19 cellular contexts compared by ENCODE assay signal in the genomic region with DNA sequence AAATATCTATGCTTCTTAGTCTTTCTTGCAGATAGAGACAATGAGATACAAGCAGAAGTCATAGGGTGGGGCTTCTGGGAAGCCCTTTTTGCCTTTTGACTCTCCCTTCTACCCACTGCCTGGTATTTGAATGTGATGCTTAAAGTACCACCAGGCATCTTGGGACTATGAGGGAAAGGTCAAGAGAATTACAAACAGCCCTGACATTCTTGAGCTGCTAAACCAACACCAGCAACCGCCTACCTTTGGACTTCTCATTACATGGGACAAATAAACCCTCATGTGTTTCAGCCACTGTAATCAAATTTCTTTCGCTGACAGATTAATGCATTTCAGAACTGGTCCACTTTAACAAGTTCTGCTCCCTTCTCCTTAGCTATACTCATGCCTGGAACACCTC.
DNase-seq lines count a peak whose midpoint lies in the region; ATAC-seq, FAIRE-seq and TF ChIP-seq lines count a peak whose summit lies in the region.
"Had no signal": no experiment of that assay in that cellular context is flagged by ENCODE, and none has a peak within 500 bp of the region (broad histone marks: within the 10 kb centered on the region; RNA-seq: fewer than 3 reads in every experiment).

No MANE protein-coding gene starts in this region.

- no peak for TF ChIP-seq RAD21 in A549 (conservative IDR thresholded peaks at IDR 0.05 in 1 of 2, IDR thresholded peaks at IDR 0.05 in 1 of 2)

- no peaks in the 10 kb centered on the region for H3K9me3 ChIP-seq in A549
- H3K9me3 ChIP-seq in Caco-2 = no peaks in the 10 kb centered on the region
- H3K9me3 ChIP-seq in left lung = no peaks in the 10 kb centered on the region
- H3K9me3 ChIP-seq: BLaER1 had no signal

- no peak for DNase-seq in A549 (ENCODE audit: low read depth in 1 of 2, low spot score in 1 of 2)
- DNase-seq in Caco-2 = peak; percentile 38 to 50
- no peak for DNase-seq in left lung
- peak; percentile 12 for DNase-seq in renal cortical epithelial cell (ENCODE audit: low read depth)
- no peak for DNase-seq in posterior vena cava (ENCODE audit: low spot score)
- no peak for DNase-seq in GM19238 (ENCODE audit: insufficient read length, low spot score)
- DNase-seq in stimulated activated naive CD4-positive, alpha-beta T cell treated with Interleukin-2 at 50 U/mL for 16 hours (lab: John Stamatoyannopoulos, UW) = no peak
- DNase-seq: CD4-positive, CD25-positive, alpha-beta regulatory T cell; CD8-positive, alpha-beta T cell; DMS 273 treated with DMSO at 0.1 percent for 48 hours; DND-41; H9 had no signal

- no TSS peak for BruUV-seq in Caco-2 (replicated peaks; lab: Mats Ljungman, UMichigan)

- WGBS in A549 (ENCODE audit: missing lambda C conversion rate) = 48% methylated on average over 2 of the region's 2 CpGs

- CTCF ChIA-PET in A549 (lab: Yijun Ruan, JAX) = no interaction called here
- CTCF ChIA-PET in Caco-2 (lab: Charles Lee) = no interaction called here

- peak overlapping the region; percentile 24 for H3K27ac Mint-ChIP-seq in Caco-2 (ENCODE audit: unreplicated experiment)
- H3K27ac Mint-ChIP-seq: B cell; CD4-positive, CD25-positive, alpha-beta regulatory T cell; CD8-positive, alpha-beta T cell had no signal

- no peaks in the 10 kb centered on the region for H3K27me3 Mint-ChIP-seq in Caco-2 (ENCODE audit: insufficient read depth, unreplicated experiment)
- H3K27me3 Mint-ChIP-seq: B cell; CD4-positive, CD25-positive, alpha-beta regulatory T cell had no signal

- H3K36me3 Mint-ChIP-seq in Caco-2 (ENCODE audit: insufficient read depth, unreplicated experiment) = no peaks in the 10 kb centered on the region
- H3K36me3 Mint-ChIP-seq: CD4-positive, CD25-positive, alpha-beta regulatory T cell; CD8-positive, alpha-beta T cell had no signal

- FAIRE-seq in A549 (lab: Jason Lieb, UNC) = peak; percentile 72
- FAIRE-seq: D721Med, G401.6, GM12892 had no signal

- no peak for TF ChIP-seq EP300 in A549 (IDR thresholded peaks at IDR 0.05)

- peak overlapping the region; percentile 27 for H3K4me3 Mint-ChIP-seq in Caco-2 (ENCODE audit: unreplicated experiment)
- H3K4me3 Mint-ChIP-seq: B cell; CD4-positive, CD25-positive, alpha-beta regulatory T cell; CD8-positive, alpha-beta T cell; H9 had no signal

- H3K9me3 Mint-ChIP-seq in Caco-2 (ENCODE audit: unreplicated experiment) = no peaks in the 10 kb centered on the region
- H3K9me3 Mint-ChIP-seq: CD8-positive, alpha-beta T cell; H9 had no signal

- H3K27ac ChIP-seq in A549 (no peak overlapping the region), left lung (no peak overlapping the region)
- H3K27ac ChIP-seq: BLaER1, C4-2B had no signal

- no peaks in the 10 kb centered on the region for H3K4me1 ChIP-seq in A549
- peaks cover 32% of the 10 kb centered on the region for H3K4me1 ChIP-seq in Caco-2
- H3K4me1 ChIP-seq in left lung = no peaks in the 10 kb centered on the region
- H3K4me1 ChIP-seq: BLaER1 had no signal

- H3K4me1 Mint-ChIP-seq in Caco-2 (ENCODE audit: low read depth, unreplicated experiment) = peaks cover 37% of the 10 kb centered on the region
- H3K4me1 Mint-ChIP-seq: B cell; CD4-positive, CD25-positive, alpha-beta regulatory T cell had no signal

- TF ChIP-seq CTCF in A549 (IDR thresholded peaks at IDR 0.05) (no peak), Caco-2 (IDR thresholded peaks at IDR 0.05; ENCODE audit: insufficient read depth in 1 of 2, low read depth in 1 of 2, low read length in 1 of 2, severe bottlenecking in 1 of 2, unreplicated experiment in 1 of 2) (no peak), left lung (IDR thresholded peaks at IDR 0.05) (no peak)

- no peak for TF ChIP-seq POLR2A in A549 (IDR thresholded peaks at IDR 0.05; ENCODE audit: low read length)

- intact Hi-C loops in Caco-2 (cut with micrococcal nuclease; ENCODE audit: unreplicated experiment) (loop anchor here (1.0 kb wide), 1 partner anchor 9 kb away; no protein-coding TSS in a partner anchor), left lung (cut with DNase I) (no loop called here), posterior vena cava (cut with DNase I) (no loop called here)

- H3K36me3 ChIP-seq in Caco-2 (ENCODE audit: control insufficient read depth, insufficient read depth, low read length) (no peaks in the 10 kb centered on the region), left lung (no peaks in the 10 kb centered on the region)
- H3K36me3 ChIP-seq: BLaER1 had no signal

- H3K27me3 ChIP-seq in Caco-2 (replicated peaks; ENCODE audit: control insufficient read depth, insufficient read depth, low read length) = no peaks in the 10 kb centered on the region
- no peaks in the 10 kb centered on the region for H3K27me3 ChIP-seq in left lung

- H3K4me2 ChIP-seq in A549 = no peak overlapping the region
- H3K4me2 ChIP-seq: BLaER1 had no signal

- no peak for ATAC-seq in A549
- ATAC-seq in left lung = peak; percentile 50
- ATAC-seq: CD8-positive, alpha-beta T cell; HCT116 had no signal

- H3K4me3 ChIP-seq in A549 (no peak overlapping the region), Caco-2 (ENCODE audit: low read depth, low read length) (no peak overlapping the region), left lung (no peak overlapping the region)
- H3K4me3 ChIP-seq: BLaER1 had no signal

- POLR2A ChIA-PET in A549 (lab: Yijun Ruan, JAX) (no interaction called here), Caco-2 (lab: Charles Lee) (no interaction called here)

TF ChIP-seq in A549, 52 proteins besides CTCF, POLR2A, EP300 and RAD21:
- TF ChIP-seq GATA3 (IDR thresholded peaks at IDR 0.05; ENCODE audit: borderline replicate concordance) (no peak), ZFP36 (IDR thresholded peaks at IDR 0.05; ENCODE audit: borderline replicate concordance, partially characterized antibody) (no peak), HMGXB4 (CRISPR knock-in tag; IDR thresholded peaks at IDR 0.05; ENCODE audit: borderline replicate concordance) (no peak), FOSL2 (IDR thresholded peaks at IDR 0.05) (no peak), FOSL2 (CRISPR knock-in tag; IDR thresholded peaks at IDR 0.05) (no peak), KDM1A (IDR thresholded peaks at IDR 0.05; ENCODE audit: low read depth) (no peak), ZC3H11A (IDR thresholded peaks at IDR 0.05) (no peak), EHMT2 (IDR thresholded peaks at IDR 0.05; ENCODE audit: low read depth) (no peak; the same call in 1 of the 2 replicates), CHD4 (IDR thresholded peaks at IDR 0.05; ENCODE audit: borderline replicate concordance) (no peak), SREBF2 (IDR thresholded peaks at IDR 0.05) (no peak), CBX2 (IDR thresholded peaks at IDR 0.05; ENCODE audit: borderline replicate concordance, low read depth) (no peak), NFE2L2 (conservative IDR thresholded peaks at IDR 0.05; ENCODE audit: low read length) (no peak), USF2 (IDR thresholded peaks at IDR 0.05) (no peak), CBX8 (IDR thresholded peaks at IDR 0.05) (no peak), HOXB5 (CRISPR knock-in tag; IDR thresholded peaks at IDR 0.05) (no peak), POLR2AphosphoS2 (conservative IDR thresholded peaks at IDR 0.05; ENCODE audit: low read length) (no peak), MYC (IDR thresholded peaks at IDR 0.05; ENCODE audit: borderline replicate concordance, low read length) (no peak), HOXB13 (CRISPR knock-in tag; IDR thresholded peaks at IDR 0.05; ENCODE audit: low read depth) (no peak), HES2 (IDR thresholded peaks at IDR 0.05) (no peak), ESRRA (IDR thresholded peaks at IDR 0.05; ENCODE audit: borderline replicate concordance, low read length) (no peak)
- TF ChIP-seq, protein P1, sequence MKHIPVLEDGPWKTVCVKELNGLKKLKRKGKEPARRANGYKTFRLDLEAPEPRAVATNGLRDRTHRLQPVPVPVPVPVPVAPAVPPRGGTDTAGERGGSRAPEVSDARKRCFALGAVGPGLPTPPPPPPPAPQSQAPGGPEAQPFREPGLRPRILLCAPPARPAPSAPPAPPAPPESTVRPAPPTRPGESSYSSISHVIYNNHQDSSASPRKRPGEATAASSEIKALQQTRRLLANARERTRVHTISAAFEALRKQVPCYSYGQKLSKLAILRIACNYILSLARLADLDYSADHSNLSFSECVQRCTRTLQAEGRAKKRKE (CRISPR knock-in tag; IDR thresholded peaks at IDR 0.05; ENCODE audit: low read depth) = no peak

Comparison
In these comparisons a context has a peak if more than half of its experiments do, and no peak if none do; other contexts are left out.
1. DNase-seq: peak in Caco-2 (2 of 2) and renal cortical epithelial cell (single experiment); none in A549 (0 of 2), left lung (0 of 2), posterior vena cava (single experiment), GM19238 (single experiment) and stimulated activated naive CD4-positive, alpha-beta T cell treated with Interleukin-2 at 50 U/mL for 16 hours (single experiment).